ENCODE assay signal across 3 cellular contexts in genomic region chr6:28306363-28306762, GRCh38. TPM values are rescaled to one million over a fixed set of nuclear protein-coding genes. Genes with fewer than 3 reads are reported as not detected.
"Had no signal": no experiment of that assay in that cellular context is flagged by ENCODE, and none has a peak within 500 bp of the region (broad histone marks: within the 10 kb centered on the region; RNA-seq: fewer than 3 reads in every experiment).

No MANE protein-coding gene starts in this region.

RNA-seq across cellular contexts. Expression of gene NKAPL, which starts 47.3 kb away (rescaled TPM):
- total RNA-seq: mesothelial cell of epicardium, myocyte had no signal
- polyA plus RNA-seq: hepatocyte had no signal
